20 cellular contexts compared by ENCODE assay signal in the genomic region with DNA sequence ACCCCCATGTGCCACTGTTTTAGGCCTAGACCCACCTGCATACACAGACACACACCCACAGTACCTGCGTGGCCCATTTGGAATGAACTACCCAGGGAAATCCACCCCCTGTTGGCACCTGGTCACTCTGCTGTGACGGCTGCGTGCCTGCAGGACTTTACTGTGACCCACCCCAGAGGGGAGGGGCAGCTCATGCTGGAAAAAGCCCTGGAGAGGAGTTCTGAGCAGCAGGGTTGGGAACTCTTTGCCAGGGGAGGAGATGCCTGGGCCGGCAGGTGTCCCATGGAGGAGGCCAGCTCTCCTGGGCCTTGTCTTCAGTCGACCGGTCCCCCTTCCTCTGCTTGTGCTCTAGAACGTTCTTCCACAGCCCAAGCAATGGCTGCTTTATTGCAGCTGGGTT.
A peak's percentile ranks its signal among the peaks of the same experiment; 100 is the strongest.
DNase-seq lines count a peak whose midpoint lies in the region; ATAC-seq and TF ChIP-seq lines count a peak whose summit lies in the region.
"Had no signal": no experiment of that assay in that cellular context is flagged by ENCODE, and none has a peak within 500 bp of the region (broad histone marks: within the 10 kb centered on the region; RNA-seq: fewer than 3 reads in every experiment).

No MANE protein-coding gene starts in this region.

- H3K27ac ChIP-seq in coronary artery: no peak overlapping the region
- H3K27ac ChIP-seq in lower lobe of right lung: no peak overlapping the region
- no peak overlapping the region for H3K27ac ChIP-seq in upper lobe of right lung
- H3K27ac ChIP-seq: HL-60, SJCRH30 had no signal

- intact Hi-C loops in lower lobe of right lung (cut with DNase I): no loop called here
- intact Hi-C loops in upper lobe of right lung (cut with DNase I): no loop called here

- ATAC-seq in lower lobe of right lung (no peak), upper lobe of right lung (no peak)
- ATAC-seq: Panc1 had no signal

- TF ChIP-seq CTCF in coronary artery (IDR thresholded peaks at IDR 0.05) (no peak), lower lobe of right lung (IDR thresholded peaks at IDR 0.05) (no peak), upper lobe of right lung (IDR thresholded peaks at IDR 0.05) (no peak)

- H3K27me3 ChIP-seq in lower lobe of right lung (ENCODE audit: low read depth): peaks cover 32% of the 10 kb centered on the region
- H3K27me3 ChIP-seq in upper lobe of right lung: peaks cover 30% of the 10 kb centered on the region
- no peaks in the 10 kb centered on the region for H3K27me3 ChIP-seq in MG63

- H3K9me3 ChIP-seq in lower lobe of right lung (no peaks in the 10 kb centered on the region), upper lobe of right lung (no peaks in the 10 kb centered on the region), MG63 (no peaks in the 10 kb centered on the region)
- H3K9me3 ChIP-seq: SJCRH30 had no signal

- DNase-seq in HT-29 (ENCODE audit: low spot score) (peak; percentile 10), coronary artery (ENCODE audit: low spot score) (peak; percentile 17), lower lobe of right lung (peak; percentile 39), upper lobe of right lung (peak; percentile 58), MG63 (no peak), NCI-H2029 treated with DMSO at 0.1 percent for 48 hours (lab: John Stamatoyannopoulos, UW) (no peak)
- DNase-seq in stimulated activated CD4-positive, alpha-beta T cell treated with anti-CD3 and anti-CD28 coated beads, Interleukin-4, amount 100 ng/mL, for 24 hours: no peak
- DNase-seq: COR-L47, DMS79, H7, KG1, NCI-H1092 treated with DMSO at 0.1 percent for 48 hours, NCI-H1436 treated with DMSO at 0.1 percent for 48 hours, NCI-H1930, NCI-H345, NCI-H524 treated with DMSO at 0.1 percent for 48 hours, NCI-H82, SJCRH30 had no signal

- no peaks in the 10 kb centered on the region for H3K4me1 ChIP-seq in lower lobe of right lung
- no peaks in the 10 kb centered on the region for H3K4me1 ChIP-seq in upper lobe of right lung
- H3K4me1 ChIP-seq: SJCRH30 had no signal

- H3K36me3 ChIP-seq in lower lobe of right lung (no peaks in the 10 kb centered on the region), upper lobe of right lung (no peaks in the 10 kb centered on the region), MG63 (no peaks in the 10 kb centered on the region)
- H3K36me3 ChIP-seq: SJCRH30 had no signal

- H3K4me3 ChIP-seq in coronary artery (no peak overlapping the region), lower lobe of right lung (no peak overlapping the region), upper lobe of right lung (no peak overlapping the region), MG63 (no peak overlapping the region)
- H3K4me3 ChIP-seq: SJCRH30 had no signal

Comparison
In these comparisons a context has a peak if more than half of its experiments do, and no peak if none do; other contexts are left out.
1. DNase-seq: peak in HT-29 (single experiment), coronary artery (single experiment), lower lobe of right lung (single experiment) and upper lobe of right lung (single experiment); none in MG63 (single experiment), NCI-H2029 treated with DMSO at 0.1 percent for 48 hours (single experiment) and stimulated activated CD4-positive, alpha-beta T cell treated with anti-CD3 and anti-CD28 coated beads, Interleukin-4, amount 100 ng/mL, for 24 hours (single experiment).